Comparison of ENCODE assay signal across 27 cellular contexts in genomic region chr17:38339891-38340290, GRCh38.
"Had no signal": no experiment of that assay in that cellular context is flagged by ENCODE, and none has a peak within 500 bp of the region (broad histone marks: within the 10 kb centered on the region; RNA-seq: fewer than 3 reads in every experiment).

No MANE protein-coding gene starts in this region.

- H3K27ac ChIP-seq: adrenal gland, body of pancreas, colonic mucosa, epithelial cell of prostate, esophagus squamous epithelium, foreskin keratinocyte, gastroesophageal sphincter, WERI-Rb-1 had no signal

- DNase-seq: activated B cell treated with CpG ODN at 0.5 μM for 24 hours; activated CD4-positive, alpha-beta T cell treated with anti-CD3 and anti-CD28 coated beads for 48 hours; activated CD4-positive, alpha-beta T cell treated with anti-CD3 and anti-CD28 coated beads, Interleukin-2, amount 50 U/mL, for 1 hour; activated CD4-positive, alpha-beta T cell treated with anti-CD3 and anti-CD28 coated beads, Interleukin-2, amount 50 U/mL, for 48 hours; activated CD8-positive, alpha-beta memory T cell treated with anti-CD3 and anti-CD28 coated beads for 24 hours; activated CD8-positive, alpha-beta T cell treated with anti-CD3 and anti-CD28 coated beads for 36 hours; activated effector memory CD4-positive, alpha-beta T cell treated with Interleukin-2 at 50 U/mL for 16 hours; activated naive CD4-positive, alpha-beta T cell treated with anti-CD3 and anti-CD28 coated beads for 36 hours; activated naive CD8-positive, alpha-beta T cell treated with anti-CD3 and anti-CD28 coated beads for 36 hours; activated naive CD8-positive, alpha-beta T cell treated with anti-CD3 and anti-CD28 coated beads, Interleukin-2, amount 50 U/mL, for 24 hours; activated T-cell treated with anti-CD3 and anti-CD28 coated beads, Interleukin-2, amount 50 U/mL, for 4 hours; adrenal gland; amygdala; body of pancreas; caudate nucleus; cerebellar nuclear complex; colonic mucosa; effector CD8-positive, alpha-beta T cell; esophagus squamous epithelium; foreskin keratinocyte; head of caudate nucleus; T-helper 1 cell; T-helper 17 cell; T1000; WERI-Rb-1 had no signal
